In the genomic region with DNA sequence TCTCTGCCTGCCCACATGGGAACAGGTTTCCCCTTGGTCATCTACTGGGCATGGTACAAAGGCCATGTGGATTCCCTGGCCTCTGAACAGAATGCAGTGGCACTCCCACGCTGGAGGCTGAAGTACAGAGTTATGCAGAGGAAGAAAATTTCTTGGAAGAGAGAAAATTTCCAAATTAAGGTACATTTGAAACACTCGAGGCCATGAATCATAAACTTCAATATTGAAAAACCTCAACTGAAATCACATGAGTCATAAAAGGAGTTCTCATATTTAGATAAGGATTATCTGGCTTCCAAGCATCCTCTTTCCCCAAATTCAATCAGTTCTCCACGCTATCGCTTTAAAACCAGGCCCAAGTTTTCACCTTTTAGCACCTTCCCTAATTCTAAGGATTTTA, we compare ENCODE assay signal across 16 cellular contexts. TPM values are rescaled to one million over a fixed set of nuclear protein-coding genes. Genes with fewer than 3 reads are reported as not detected.
A peak's percentile ranks its signal among the peaks of the same experiment; 100 is the strongest.
DNase-seq lines count a peak whose midpoint lies in the region; ATAC-seq and TF ChIP-seq lines count a peak whose summit lies in the region.
"Had no signal": no experiment of that assay in that cellular context is flagged by ENCODE, and none has a peak within 500 bp of the region (broad histone marks: within the 10 kb centered on the region; RNA-seq: fewer than 3 reads in every experiment).

No MANE protein-coding gene starts in this region.

- intact Hi-C loops in MCF 10A (cut with micrococcal nuclease) = no loop called here
- intact Hi-C loops in breast epithelium (cut with DNase I; ENCODE audit: low total_unique reads) = no loop called here
- intact Hi-C loops in activated T-helper 1 cell treated with anti-CD3 and anti-CD28 coated beads, Interleukin-12 subunit alpha, Interleukin-12 subunit beta, Interleukin-2, Interleukin-4 antibody, amounts not matched to agents 30 ng/mL and 10 ng/mL and 1 ng/mL, durations not matched to agents 14 hours and 24 hours and 36 hours (cut with micrococcal nuclease) = loop anchor here (1.0 kb wide), 1 partner anchor 97 kb away; no protein-coding TSS in a partner anchor

- H3K4me3 ChIP-seq in breast epithelium (no peak overlapping the region), thoracic aorta (no peak overlapping the region)
- H3K4me3 ChIP-seq: body of pancreas, GM23338, heart right ventricle, vagina had no signal

- ATAC-seq in foreskin keratinocyte (peak; percentile 39), thoracic aorta (ENCODE audit: insufficient number of reproducible peaks, low FRiP score, low read depth) (peak; percentile 28), HG02623 (IDR thresholded peaks at IDR 0.05; ENCODE audit: unreplicated experiment) (no peak), HG02970 (IDR thresholded peaks at IDR 0.05; ENCODE audit: low FRiP score, unreplicated experiment) (no peak)
- ATAC-seq: body of pancreas, GM23338, heart right ventricle had no signal

- H3K27me3 Mint-ChIP-seq in MCF 10A (ENCODE audit: insufficient read depth, unreplicated experiment) = no peaks in the 10 kb centered on the region
- no peaks in the 10 kb centered on the region for H3K27me3 Mint-ChIP-seq in activated T-helper 1 cell treated with anti-CD3 and anti-CD28 coated beads, Interleukin-12 subunit alpha, Interleukin-12 subunit beta, Interleukin-2, Interleukin-4 antibody, amounts not matched to agents 30 ng/mL and 10 ng/mL and 1 ng/mL, durations not matched to agents 14 hours and 24 hours and 36 hours (ENCODE audit: insufficient read depth)
- H3K27me3 Mint-ChIP-seq: B cell had no signal

- H3K36me3 ChIP-seq in breast epithelium (no peaks in the 10 kb centered on the region), thoracic aorta (no peaks in the 10 kb centered on the region)
- H3K36me3 ChIP-seq: vagina had no signal

- CTCF ChIA-PET in MCF 10A (lab: Yijun Ruan, JAX) = no interaction called here

- no peak overlapping the region for H3K27ac ChIP-seq in breast epithelium
- no peak overlapping the region for H3K27ac ChIP-seq in foreskin keratinocyte
- peak overlapping the region in 1 of 2 donors; percentile 32 for H3K27ac ChIP-seq in thoracic aorta
- H3K27ac ChIP-seq: body of pancreas, heart right ventricle, vagina had no signal

- no peak for TF ChIP-seq CTCF in MCF 10A (IDR thresholded peaks at IDR 0.05; ENCODE audit: unreplicated experiment)
- no peak for TF ChIP-seq CTCF in breast epithelium (IDR thresholded peaks at IDR 0.05)
- no peak for TF ChIP-seq CTCF in foreskin keratinocyte (conservative IDR thresholded peaks at IDR 0.05)
- no peak for TF ChIP-seq CTCF in thoracic aorta (IDR thresholded peaks at IDR 0.05)

- no peak overlapping the region for H3K27ac Mint-ChIP-seq in MCF 10A (ENCODE audit: low read depth, unreplicated experiment)
- H3K27ac Mint-ChIP-seq in activated T-helper 1 cell treated with anti-CD3 and anti-CD28 coated beads, Interleukin-12 subunit alpha, Interleukin-12 subunit beta, Interleukin-2, Interleukin-4 antibody, amounts not matched to agents 30 ng/mL and 10 ng/mL and 1 ng/mL, durations not matched to agents 14 hours and 24 hours and 36 hours = peak overlapping the region; percentile 6
- H3K27ac Mint-ChIP-seq: B cell, GM23338 had no signal

- POLR2A ChIA-PET in MCF 10A (lab: Yijun Ruan, JAX) = no interaction called here

- peaks cover 8% of the 10 kb centered on the region for H3K4me1 Mint-ChIP-seq in MCF 10A (ENCODE audit: insufficient read depth, unreplicated experiment)
- H3K4me1 Mint-ChIP-seq in activated T-helper 1 cell treated with anti-CD3 and anti-CD28 coated beads, Interleukin-12 subunit alpha, Interleukin-12 subunit beta, Interleukin-2, Interleukin-4 antibody, amounts not matched to agents 30 ng/mL and 10 ng/mL and 1 ng/mL, durations not matched to agents 14 hours and 24 hours and 36 hours (ENCODE audit: low read depth) = peaks cover 10% of the 10 kb centered on the region
- H3K4me1 Mint-ChIP-seq: B cell had no signal

- DNase-seq in MCF 10A (ENCODE audit: unreplicated experiment) = peak; percentile 8
- DNase-seq in breast epithelium (ENCODE audit: low spot score in 2 of 2) = no peak
- no peak for DNase-seq in activated T-helper 1 cell treated with anti-CD3 and anti-CD28 coated beads, Interleukin-12 subunit alpha, Interleukin-12 subunit beta, Interleukin-2, Interleukin-4 antibody, amounts not matched to agents 30 ng/mL and 10 ng/mL and 1 ng/mL, durations not matched to agents 14 hours and 24 hours and 36 hours (ENCODE audit: low spot score)
- no peak for DNase-seq in foreskin keratinocyte
- no peak for DNase-seq in thoracic aorta (ENCODE audit: low spot score)
- no peak for DNase-seq in KG1 (lab: John Stamatoyannopoulos, UW)
- DNase-seq: activated CD4-positive, CD25-positive, alpha-beta regulatory T cell; body of pancreas; DMS79 treated with DMSO at 0.1 percent for 48 hours; heart right ventricle; MV-4-11 had no signal

- no TSS peak for BruUV-seq in MCF 10A (replicated peaks; lab: Mats Ljungman, UMichigan)

- H3K36me3 Mint-ChIP-seq in MCF 10A (ENCODE audit: insufficient read depth, unreplicated experiment) = no peaks in the 10 kb centered on the region
- H3K36me3 Mint-ChIP-seq in activated T-helper 1 cell treated with anti-CD3 and anti-CD28 coated beads, Interleukin-12 subunit alpha, Interleukin-12 subunit beta, Interleukin-2, Interleukin-4 antibody, amounts not matched to agents 30 ng/mL and 10 ng/mL and 1 ng/mL, durations not matched to agents 14 hours and 24 hours and 36 hours (ENCODE audit: low read depth) = peaks cover 2% of the 10 kb centered on the region

- no peaks in the 10 kb centered on the region for H3K9me3 Mint-ChIP-seq in MCF 10A (ENCODE audit: unreplicated experiment)
- peaks cover 3% of the 10 kb centered on the region for H3K9me3 Mint-ChIP-seq in activated T-helper 1 cell treated with anti-CD3 and anti-CD28 coated beads, Interleukin-12 subunit alpha, Interleukin-12 subunit beta, Interleukin-2, Interleukin-4 antibody, amounts not matched to agents 30 ng/mL and 10 ng/mL and 1 ng/mL, durations not matched to agents 14 hours and 24 hours and 36 hours
- H3K9me3 Mint-ChIP-seq: GM23338 had no signal

- H3K27me3 ChIP-seq in breast epithelium (no peaks in the 10 kb centered on the region), foreskin keratinocyte (no peaks in the 10 kb centered on the region), thoracic aorta (replicated peaks; ENCODE audit: insufficient read depth) (no peaks in the 10 kb centered on the region)
- H3K27me3 ChIP-seq: body of pancreas, heart right ventricle, vagina had no signal

- H3K9me3 ChIP-seq in breast epithelium = no peaks in the 10 kb centered on the region
- no peaks in the 10 kb centered on the region for H3K9me3 ChIP-seq in thoracic aorta
- H3K9me3 ChIP-seq: body of pancreas, heart right ventricle, vagina had no signal

- no peak overlapping the region for H3K4me3 Mint-ChIP-seq in MCF 10A (ENCODE audit: unreplicated experiment)
- H3K4me3 Mint-ChIP-seq in activated T-helper 1 cell treated with anti-CD3 and anti-CD28 coated beads, Interleukin-12 subunit alpha, Interleukin-12 subunit beta, Interleukin-2, Interleukin-4 antibody, amounts not matched to agents 30 ng/mL and 10 ng/mL and 1 ng/mL, durations not matched to agents 14 hours and 24 hours and 36 hours = no peak overlapping the region
- H3K4me3 Mint-ChIP-seq: B cell, GM23338 had no signal

- TF ChIP-seq POLR2A in breast epithelium (IDR thresholded peaks at IDR 0.05) = no peak

- no peaks in the 10 kb centered on the region for H3K4me1 ChIP-seq in breast epithelium
- no peaks in the 10 kb centered on the region for H3K4me1 ChIP-seq in foreskin keratinocyte
- H3K4me1 ChIP-seq in thoracic aorta (ENCODE audit: control insufficient read depth in 1 of 2, low read depth in 2 of 2) = peaks cover 0 to 9% of the 10 kb centered on the region in 2 donors
- H3K4me1 ChIP-seq: body of pancreas, heart right ventricle, vagina had no signal

RNA-seq across cellular contexts. Expression of a gene that starts 28.1 kb away (rescaled TPM):
- total RNA-seq in MCF 10A (2022) (not detected in 2 replicates), breast epithelium (1 to 10 TPM; 1.6 to 3.4 (median 3.2) TPM), foreskin keratinocyte (not detected in 2 replicates), thoracic aorta (1 to 10 TPM; 2.7 to 2.8 TPM)
- 12.5 and 12.7 TPM in 2 replicates for total RNA-seq in activated T-helper 1 cell treated with anti-CD3 and anti-CD28 coated beads, Interleukin-12 subunit alpha, Interleukin-12 subunit beta, Interleukin-2, Interleukin-4 antibody, amounts not matched to agents 30 ng/mL and 10 ng/mL and 1 ng/mL, durations not matched to agents 14 hours and 24 hours and 36 hours
- polyA plus RNA-seq in foreskin keratinocyte = not detected in 2 replicates

Comparison
In these comparisons a context has a peak if more than half of its experiments do, and no peak if none do; other contexts are left out.
1. ATAC-seq: peak in foreskin keratinocyte (single experiment) and thoracic aorta (single experiment); none in HG02623 (single experiment) and HG02970 (single experiment).